ENCODE assay signal across 19 cellular contexts in the genomic region with DNA sequence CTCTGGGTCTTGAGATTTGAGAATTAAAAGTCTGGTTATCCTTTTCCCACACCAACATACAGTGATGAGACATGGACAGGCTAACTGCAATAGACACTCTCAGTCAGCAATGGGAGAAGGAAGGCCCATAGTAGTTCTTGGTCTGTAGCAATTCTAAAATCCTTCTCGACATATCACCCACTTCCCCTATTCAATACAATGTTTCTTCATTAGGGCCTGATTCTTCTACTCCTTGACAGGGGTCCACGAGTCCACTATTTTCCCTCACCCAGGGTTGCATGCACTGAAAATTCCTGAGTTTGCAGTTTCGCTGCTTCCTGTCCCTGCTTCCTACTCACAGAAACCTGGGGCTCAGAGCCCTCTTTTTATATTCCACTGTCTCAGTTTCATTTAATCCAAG.
DNase-seq lines count a peak whose midpoint lies in the region; ATAC-seq and TF ChIP-seq lines count a peak whose summit lies in the region.
"Had no signal": no experiment of that assay in that cellular context is flagged by ENCODE, and none has a peak within 500 bp of the region (broad histone marks: within the 10 kb centered on the region; RNA-seq: fewer than 3 reads in every experiment).

No MANE protein-coding gene starts in this region.

- no peaks in the 10 kb centered on the region for H3K36me3 ChIP-seq in Peyer's patch
- H3K36me3 ChIP-seq: brain microvascular endothelial cell, esophagus squamous epithelium had no signal

- H3K4me1 ChIP-seq in Peyer's patch: no peaks in the 10 kb centered on the region
- H3K4me1 ChIP-seq: esophagus squamous epithelium had no signal

- no peaks in the 10 kb centered on the region for H3K27me3 ChIP-seq in Peyer's patch
- H3K27me3 ChIP-seq: brain microvascular endothelial cell, dorsolateral prefrontal cortex, esophagus squamous epithelium, hepatocyte had no signal

- H3K9me3 Mint-ChIP-seq in activated B cell treated with CpG ODN at 0.5 μM for 24 hours: peaks cover 7% of the 10 kb centered on the region

- TF ChIP-seq CTCF in activated B cell treated with CpG ODN at 0.5 μM for 24 hours (IDR thresholded peaks at IDR 0.05) (no peak), Peyer's patch (IDR thresholded peaks at IDR 0.05) (no peak)

- CTCF ChIA-PET in activated B cell treated with CpG ODN at 0.5 μM for 24 hours (lab: Charles Lee): no interaction called here

- peak; percentile 48 for ATAC-seq in GM19324 (IDR thresholded peaks at IDR 0.05; ENCODE audit: low FRiP score, unreplicated experiment)
- ATAC-seq in HG03159 (IDR thresholded peaks at IDR 0.05; ENCODE audit: unreplicated experiment): peak; percentile 33
- peak; percentile 75 for ATAC-seq in activated B cell treated with CpG ODN at 0.5 μM for 24 hours (ENCODE audit: low read depth)
- ATAC-seq: activated naive CD4-positive, alpha-beta T cell treated with anti-CD3 and anti-CD28 coated beads, Interleukin-2, amount 50 U/mL, for 72 hours; K562 had no signal

- H3K4me3 ChIP-seq in Peyer's patch: no peak overlapping the region
- H3K4me3 ChIP-seq: dorsolateral prefrontal cortex, esophagus squamous epithelium, hepatocyte, K562 had no signal

- H3K4me3 Mint-ChIP-seq in activated B cell treated with CpG ODN at 0.5 μM for 24 hours: peak overlapping the region; percentile 33

- no peaks in the 10 kb centered on the region for H3K27me3 Mint-ChIP-seq in activated B cell treated with CpG ODN at 0.5 μM for 24 hours

- DNase-seq in activated B cell treated with CpG ODN at 0.5 μM for 24 hours (no peak), pons (ENCODE audit: low spot score) (peak; percentile 55), Peyer's patch (no peak)
- no peak for DNase-seq in activated CD4-positive, alpha-beta T cell treated with anti-CD3 and anti-CD28 coated beads, Interleukin-2, amount 50 U/mL, for 1 hour
- DNase-seq in activated CD8-positive, alpha-beta memory T cell treated with anti-CD3 and anti-CD28 coated beads, Interleukin-2, amount 50 U/mL, for 48 hours: no peak
- no peak for DNase-seq in activated CD4-positive, CD25-positive, alpha-beta regulatory T cell (lab: John Stamatoyannopoulos, UW)
- DNase-seq: activated CD4-positive, alpha-beta T cell treated with anti-CD3 and anti-CD28 coated beads for 1 hour; brain microvascular endothelial cell; DND-41; dorsolateral prefrontal cortex; esophagus squamous epithelium; kidney glomerular epithelial cell; NCI-H1694 treated with DMSO at 0.1 percent for 48 hours; T-helper 1 cell had no signal

- H3K4me1 Mint-ChIP-seq in activated B cell treated with CpG ODN at 0.5 μM for 24 hours: peaks cover 58% of the 10 kb centered on the region

- peak overlapping the region; percentile 91 for H3K27ac Mint-ChIP-seq in activated B cell treated with CpG ODN at 0.5 μM for 24 hours
- H3K27ac Mint-ChIP-seq: activated naive CD4-positive, alpha-beta T cell treated with anti-CD3 and anti-CD28 coated beads, Interleukin-2, amount 50 U/mL, for 72 hours had no signal

- H3K36me3 Mint-ChIP-seq in activated B cell treated with CpG ODN at 0.5 μM for 24 hours (ENCODE audit: low read depth): peaks cover 3% of the 10 kb centered on the region
- H3K36me3 Mint-ChIP-seq: activated naive CD4-positive, alpha-beta T cell treated with anti-CD3 and anti-CD28 coated beads, Interleukin-2, amount 50 U/mL, for 72 hours had no signal

- POLR2A ChIA-PET in activated B cell treated with CpG ODN at 0.5 μM for 24 hours (lab: Charles Lee): no interaction called here

- intact Hi-C loops in activated B cell treated with CpG ODN at 0.5 μM for 24 hours (cut with micrococcal nuclease): no loop called here

- H3K27ac ChIP-seq in Peyer's patch: peak overlapping the region in 1 of 4 donors; percentile 14
- H3K27ac ChIP-seq: brain microvascular endothelial cell, dorsolateral prefrontal cortex, esophagus squamous epithelium, hepatocyte had no signal

- no peak for TF ChIP-seq POLR2A in Peyer's patch (IDR thresholded peaks at IDR 0.05)

- peaks cover 0 to 7% (median 0%) of the 10 kb centered on the region in 4 donors for H3K9me3 ChIP-seq in Peyer's patch
- H3K9me3 ChIP-seq: esophagus squamous epithelium had no signal
